9 cellular contexts compared by ENCODE assay signal in the genomic region with DNA sequence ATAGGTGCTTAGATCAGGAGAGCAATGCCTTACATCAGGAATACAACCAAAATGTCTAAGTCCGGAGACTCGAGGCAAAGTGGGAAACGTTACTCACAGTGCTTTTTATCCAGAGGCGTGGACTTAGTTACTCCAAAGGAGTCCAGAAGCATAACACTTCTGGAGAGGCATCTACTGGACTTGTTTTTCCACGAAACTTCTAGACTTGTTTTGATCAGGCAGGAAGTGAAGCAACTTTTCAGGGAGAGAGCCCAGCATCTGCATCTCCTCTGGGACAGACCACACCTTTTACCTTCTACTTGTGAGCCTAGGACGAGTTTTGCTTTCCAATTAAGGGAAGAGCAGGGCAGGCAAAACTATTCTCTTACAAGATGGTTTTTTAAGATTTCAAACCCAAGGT. TPM values are rescaled to one million over a fixed set of nuclear protein-coding genes. Genes with fewer than 3 reads are reported as not detected.
DNase-seq lines count a peak whose midpoint lies in the region; ATAC-seq and TF ChIP-seq lines count a peak whose summit lies in the region.
"Had no signal": no experiment of that assay in that cellular context is flagged by ENCODE, and none has a peak within 500 bp of the region (broad histone marks: within the 10 kb centered on the region; RNA-seq: fewer than 3 reads in every experiment).

No MANE protein-coding gene starts in this region.

- no peak for ATAC-seq in T-cell (replicated peaks in 1 of 4)

- POLR2A ChIA-PET in T-cell (lab: Charles Lee) (no interaction called here), HEK293T (lab: Yijun Ruan, JAX) (no interaction called here)

- no peaks in the 10 kb centered on the region for H3K9me3 Mint-ChIP-seq in T-cell
- H3K9me3 Mint-ChIP-seq in progenitor cell of endocrine pancreas (ENCODE audit: low read depth) = no peaks in the 10 kb centered on the region

- no peaks in the 10 kb centered on the region for H4K20me1 ChIP-seq in fibroblast of lung (ENCODE audit: control insufficient read depth, extremely low read depth, insufficient read depth, low read length)

- H3K79me2 ChIP-seq in fibroblast of lung (ENCODE audit: control insufficient read depth, insufficient read depth, low read length) = peaks cover 29% of the 10 kb centered on the region

- H3K27ac ChIP-seq in HUES48 (ENCODE audit: low read depth, low read length) = no peak overlapping the region
- H3K27ac ChIP-seq in fibroblast of lung (ENCODE audit: insufficient read depth, low read length) = no peak overlapping the region

- H3K27ac Mint-ChIP-seq in T-cell (no peak overlapping the region), progenitor cell of endocrine pancreas (no peak overlapping the region)

- H3K36me3 ChIP-seq in HUES48 (ENCODE audit: control insufficient read depth, insufficient read depth, low read length) (no peaks in the 10 kb centered on the region), fibroblast of lung (ENCODE audit: control insufficient read depth, insufficient read depth, low read length) (no peaks in the 10 kb centered on the region)

- H3K9ac ChIP-seq in HUES48 (ENCODE audit: low read depth, low read length) (no peak overlapping the region), fibroblast of lung (ENCODE audit: insufficient read depth, low read length) (no peak overlapping the region)

- H3K4me3 ChIP-seq in HUES48 (ENCODE audit: low read depth, low read length) = peak overlapping the region; percentile 78; the same call in 1 of the 2 replicates
- no peak overlapping the region for H3K4me3 ChIP-seq in fibroblast of lung (replicated peaks in 1 of 4; ENCODE audit: control extremely low read depth in 1 of 4, insufficient read depth in 1 of 4, low read depth in 3 of 4, low read length in 4 of 4)

- H3K4me1 ChIP-seq in HUES48 (ENCODE audit: control insufficient read depth, insufficient read depth, low read length) (peaks cover 48% of the 10 kb centered on the region), fibroblast of lung (ENCODE audit: control insufficient read depth, extremely low read depth, insufficient read depth, low read length) (peaks cover 11% of the 10 kb centered on the region)

- peak overlapping the region; percentile 77 for H3K4me2 ChIP-seq in fibroblast of lung (ENCODE audit: extremely low read depth, insufficient read depth, low read length)

- CTCF ChIA-PET in T-cell (lab: Charles Lee) = no interaction called here
- CTCF ChIA-PET in HEK293T (lab: Yijun Ruan, JAX) = no interaction called here

- no peaks in the 10 kb centered on the region for H3K9me3 ChIP-seq in HUES48 (ENCODE audit: control insufficient read depth, insufficient read depth, low read length)
- H3K9me3 ChIP-seq in fibroblast of lung (ENCODE audit: control insufficient read depth, insufficient read depth, low read depth, low read length) = no peaks in the 10 kb centered on the region

- peak overlapping the region; percentile 72 to 79 (median 78) for H3K4me3 Mint-ChIP-seq in T-cell
- peak overlapping the region; percentile 71 for H3K4me3 Mint-ChIP-seq in progenitor cell of endocrine pancreas (ENCODE audit: low read depth)

- H3K36me3 Mint-ChIP-seq in T-cell (no peaks in the 10 kb centered on the region), progenitor cell of endocrine pancreas (ENCODE audit: insufficient read depth) (no peaks in the 10 kb centered on the region)

- H3K27me3 ChIP-seq in HUES48 (ENCODE audit: control insufficient read depth, insufficient read depth, low read length) = peaks cover 17% of the 10 kb centered on the region
- no peaks in the 10 kb centered on the region for H3K27me3 ChIP-seq in fibroblast of lung (ENCODE audit: control insufficient read depth, insufficient read depth, low read length)

- H3K27me3 Mint-ChIP-seq in T-cell (peaks cover 34 to 38% of the 10 kb centered on the region in 2 donors), progenitor cell of endocrine pancreas (no peaks in the 10 kb centered on the region)

- DNase-seq in T-cell = no peak
- DNase-seq in fibroblast of lung (ENCODE audit: low read depth in 2 of 2) = peak in 1 of 2 donors; percentile 11
- DNase-seq in progenitor cell of endocrine pancreas (ENCODE audit: low spot score, unreplicated experiment) = no peak
- no peak for DNase-seq in amniotic stem cell (lab: John Stamatoyannopoulos, UW)
- no peak for DNase-seq in HEK293T (ENCODE audit: extremely low spot score)
- DNase-seq in DMS 273 treated with DMSO at 0.1 percent for 48 hours (lab: John Stamatoyannopoulos, UW) = no peak
- DNase-seq: DND-41, kidney had no signal

- H3K4me1 Mint-ChIP-seq in T-cell = peaks cover 38 to 50% (median 43%) of the 10 kb centered on the region in 3 donors
- peaks cover 63% of the 10 kb centered on the region for H3K4me1 Mint-ChIP-seq in progenitor cell of endocrine pancreas (ENCODE audit: low read depth)

- no peak overlapping the region for H2AFZ ChIP-seq in fibroblast of lung (ENCODE audit: low read length)

- no peak for TF ChIP-seq CTCF in fibroblast of lung (conservative IDR thresholded peaks at IDR 0.05 in 1 of 2, IDR thresholded peaks at IDR 0.05 in 1 of 2; ENCODE audit: low read depth in 1 of 2, low read length in 2 of 2)
- TF ChIP-seq CTCF in progenitor cell of endocrine pancreas (IDR thresholded peaks at IDR 0.05; ENCODE audit: unreplicated experiment) = no peak

TF ChIP-seq in HEK293T, 16 proteins besides CTCF, POLR2A, EP300 and RAD21:
- no peak for TF ChIP-seq ELF4 (IDR thresholded peaks at IDR 0.05)
- no peak for TF ChIP-seq ZNF384 (IDR thresholded peaks at IDR 0.05)
- no peak for TF ChIP-seq ARNT (IDR thresholded peaks at IDR 0.05)
- TF ChIP-seq FOXA1 (IDR thresholded peaks at IDR 0.05) = no peak
- no peak for TF ChIP-seq LEF1 (IDR thresholded peaks at IDR 0.05; ENCODE audit: borderline replicate concordance)
- TF ChIP-seq HDGF (IDR thresholded peaks at IDR 0.05; ENCODE audit: borderline replicate concordance) = no peak
- no peak for TF ChIP-seq TARDBP (IDR thresholded peaks at IDR 0.05)
- no peak for TF ChIP-seq FOXK2 (IDR thresholded peaks at IDR 0.05)
- no peak for TF ChIP-seq FOXM1 (IDR thresholded peaks at IDR 0.05; ENCODE audit: borderline replicate concordance)
- TF ChIP-seq L3MBTL2 (conservative IDR thresholded peaks at IDR 0.05) = no peak

RNA-seq across cellular contexts. Expression of a gene that starts 1.2 kb away (rescaled TPM):
- total RNA-seq in T-cell (10 to 100 TPM in 1 of 5 donors, 1 to 10 TPM in 4; 6.4 to 10.4 (median 6.6) TPM), fibroblast of lung (36.5 and 41.1 TPM in 2 replicates), progenitor cell of endocrine pancreas (234 and 254 TPM in 2 replicates)
- 25.9 and 40.8 TPM in 2 replicates for polyA plus RNA-seq in fibroblast of lung
- 26.6 and 39.2 TPM in 2 replicates for polyA plus RNA-seq in fibroblast of lung (2012)
- polyA minus RNA-seq in fibroblast of lung (ENCODE audit: low replicate concordance) = 26.9 and 32.4 TPM in 2 replicates
